In the genomic region with DNA sequence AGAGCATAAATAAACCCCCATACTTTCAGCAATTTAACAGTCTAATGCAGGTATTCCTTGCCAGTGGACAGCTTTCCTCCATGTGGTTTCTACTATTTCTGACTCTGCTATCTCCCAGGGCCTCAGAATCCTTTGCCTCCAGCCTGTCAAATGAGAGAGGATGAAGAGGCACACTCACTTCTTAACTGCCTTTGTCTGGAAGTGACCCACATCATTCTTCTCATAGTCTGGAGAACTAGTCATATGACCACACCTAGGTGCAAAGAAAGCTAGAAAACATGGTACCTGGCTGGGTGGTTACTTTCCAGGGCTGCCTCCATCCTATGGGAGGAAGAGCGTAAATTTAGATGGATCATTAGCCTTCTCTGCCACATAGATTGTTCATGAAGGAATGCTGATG, we compare ENCODE assay signal across 18 cellular contexts. TPM values are rescaled to one million over a fixed set of nuclear protein-coding genes. Genes with fewer than 3 reads are reported as not detected.
A peak's percentile ranks its signal among the peaks of the same experiment; 100 is the strongest.
DNase-seq lines count a peak whose midpoint lies in the region; ATAC-seq, FAIRE-seq and TF ChIP-seq lines count a peak whose summit lies in the region.
"Had no signal": no experiment of that assay in that cellular context is flagged by ENCODE, and none has a peak within 500 bp of the region (broad histone marks: within the 10 kb centered on the region; RNA-seq: fewer than 3 reads in every experiment).

No MANE protein-coding gene starts in this region.

- H2BK120ac ChIP-seq in IMR-90 (ENCODE audit: low read depth, low read length): no peak overlapping the region

- peaks cover 64% of the 10 kb centered on the region for H3K79me2 ChIP-seq in osteoblast (ENCODE audit: insufficient read depth, low read length)

- WGBS in IMR-90 (ENCODE audit: extremely low coverage in 2 of 2, insufficient read length in 1 of 2), 2 experiments: no CpG with 5 or more reads among the region's 1 CpG

- H3K4me2 ChIP-seq in IMR-90 (ENCODE audit: low read depth, low read length): no peak overlapping the region
- H3K4me2 ChIP-seq in osteoblast (ENCODE audit: insufficient read depth, low read length): no peak overlapping the region

- H3K36me3 ChIP-seq in IMR-90 (ENCODE audit: control insufficient read depth, insufficient read depth, low read length) (no peaks in the 10 kb centered on the region), bronchial epithelial cell (ENCODE audit: control insufficient read depth, insufficient read depth, low read length) (no peaks in the 10 kb centered on the region), osteoblast (ENCODE audit: insufficient read depth, low read length) (no peaks in the 10 kb centered on the region)
- H3K36me3 ChIP-seq: HAP-1 had no signal

- H3K27me3 ChIP-seq in IMR-90 (ENCODE audit: control insufficient read depth, insufficient read depth, low read length): no peaks in the 10 kb centered on the region
- no peaks in the 10 kb centered on the region for H3K27me3 ChIP-seq in bronchial epithelial cell (ENCODE audit: control insufficient read depth, insufficient read depth, low read length)
- H3K27me3 ChIP-seq in osteoblast (ENCODE audit: insufficient read depth, low read length): no peaks in the 10 kb centered on the region

- no peak overlapping the region for H3K27ac ChIP-seq in IMR-90 (ENCODE audit: insufficient read depth, low read length)
- H3K27ac ChIP-seq in osteoblast (ENCODE audit: low read depth, low read length): no peak overlapping the region
- H3K27ac ChIP-seq: HL-60 had no signal

- peaks cover 20% of the 10 kb centered on the region for H3K4me1 ChIP-seq in IMR-90 (ENCODE audit: control insufficient read depth, insufficient read depth, low read length)
- peaks cover 28% of the 10 kb centered on the region for H3K4me1 ChIP-seq in osteoblast (ENCODE audit: insufficient read depth, low read length)
- H3K4me1 ChIP-seq: HAP-1 had no signal

- BruUV-seq in IMR-90 (replicated peaks; lab: Mats Ljungman, UMichigan): no TSS peak

- CTCF ChIA-PET in IMR-90 (lab: Yijun Ruan, JAX): no interaction called here

- H2AK5ac ChIP-seq in IMR-90 (ENCODE audit: low read depth, low read length): peak overlapping the region; percentile 43; the same call in 1 of the 2 replicates

- DNase-seq in IMR-90 (no peak), bronchial epithelial cell (ENCODE audit: low read depth) (peak; percentile 17), osteoblast (ENCODE audit: insufficient read length, low spot score, missing footprints) (peak; percentile 57), hypothalamus (lab: John Stamatoyannopoulos, UW) (no peak)
- DNase-seq: CD8-positive, alpha-beta T cell; COR-L47; DMS153; DMS79 treated with DMSO at 0.1 percent for 48 hours; EL had no signal

- in situ Hi-C loops in IMR-90 (cut with MboI; ENCODE audit: low sequenced_read_pairs): no loop called here

- no peak overlapping the region for H3K18ac ChIP-seq in IMR-90 (ENCODE audit: low read depth, low read length)

- H3K9me1 ChIP-seq in IMR-90 (ENCODE audit: insufficient read depth, low read length): peaks cover 36% of the 10 kb centered on the region

- H3K4ac ChIP-seq in IMR-90 (ENCODE audit: low read depth, low read length): no peak overlapping the region

- peaks cover 53 to 87% of the 10 kb centered on the region in 2 experiments for H3K79me1 ChIP-seq in IMR-90 (ENCODE audit: low read depth in 1 of 2, low read length in 2 of 2)

- H3K56ac ChIP-seq in IMR-90 (ENCODE audit: extremely low read depth, insufficient read depth, low read length): no peak overlapping the region

- POLR2A ChIA-PET in IMR-90 (lab: Charles Lee; ENCODE audit: unreplicated experiment): no interaction called here

- ATAC-seq in IMR-90 (ENCODE audit: low read depth): no peak
- ATAC-seq in GM21529 (IDR thresholded peaks at IDR 0.05; ENCODE audit: unreplicated experiment): no peak
- ATAC-seq in HG03521 (IDR thresholded peaks at IDR 0.05; ENCODE audit: unreplicated experiment): no peak
- ATAC-seq: CD8-positive, alpha-beta T cell had no signal

- FAIRE-seq in bronchial epithelial cell (lab: Jason Lieb, UNC): no peak
- FAIRE-seq: D721Med, G401.6, GM12891, H1 had no signal

- dilution Hi-C loops in IMR-90 (cut with HindIII; ENCODE audit: low sequenced_read_pairs, unreplicated experiment): no loop called here

- no peak overlapping the region for H3K4me3 ChIP-seq in IMR-90 (ENCODE audit: insufficient read depth, low read depth, low read length)
- no peak overlapping the region for H3K4me3 ChIP-seq in bronchial epithelial cell (ENCODE audit: low read depth, low read length)
- no peak overlapping the region for H3K4me3 ChIP-seq in osteoblast (ENCODE audit: insufficient read depth, low read length)
- H3K4me3 ChIP-seq: HAP-1 had no signal

- no peaks in the 10 kb centered on the region for H3K9me3 ChIP-seq in IMR-90 (ENCODE audit: control insufficient read depth, insufficient read depth, low read length)
- no peaks in the 10 kb centered on the region for H3K9me3 ChIP-seq in osteoblast (ENCODE audit: low read depth, low read length)
- H3K9me3 ChIP-seq: HAP-1 had no signal

- no peak for TF ChIP-seq POLR2A in IMR-90 (IDR thresholded peaks at IDR 0.05; ENCODE audit: low read depth, low read length)

- H2AK9ac ChIP-seq in IMR-90 (replicated peaks; ENCODE audit: low read depth, low read length, poor library complexity): no peak overlapping the region

- no peak for TF ChIP-seq RAD21 in IMR-90 (IDR thresholded peaks at IDR 0.05; ENCODE audit: low read length)

- no peak overlapping the region for H3K14ac ChIP-seq in IMR-90 (replicated peaks; ENCODE audit: low read depth, low read length)

- no peak overlapping the region for H4K91ac ChIP-seq in IMR-90 (ENCODE audit: insufficient read depth, low read depth, low read length)

- no peak for TF ChIP-seq CTCF in IMR-90 (conservative IDR thresholded peaks at IDR 0.05; ENCODE audit: low read depth, low read length)
- no peak for TF ChIP-seq CTCF in bronchial epithelial cell (IDR thresholded peaks at IDR 0.05; ENCODE audit: insufficient read depth, low read length, severe bottlenecking)
- no peak for TF ChIP-seq CTCF in osteoblast (IDR thresholded peaks at IDR 0.05; ENCODE audit: extremely low read depth, low read depth, low read length)

- no peak overlapping the region for H4K5ac ChIP-seq in IMR-90 (ENCODE audit: low read depth, low read length)

- no peak overlapping the region for H3K9ac ChIP-seq in IMR-90 (ENCODE audit: low read depth, low read length)

- intact Hi-C loops in IMR-90 (cut with micrococcal nuclease): no loop called here

- H4K20me1 ChIP-seq in IMR-90 (ENCODE audit: insufficient read depth, low read length) (peaks cover 26% of the 10 kb centered on the region; the same call in 1 of the 2 replicates), osteoblast (ENCODE audit: insufficient read depth, low read length) (peaks cover 3% of the 10 kb centered on the region)

- no peak overlapping the region for H4K8ac ChIP-seq in IMR-90 (ENCODE audit: low read depth in 2 of 2, low read length in 2 of 2)

- H2BK5ac ChIP-seq in IMR-90 (ENCODE audit: low read depth, low read length, poor library complexity, severe bottlenecking): no peak overlapping the region

- H3K23ac ChIP-seq in IMR-90 (ENCODE audit: low read depth, low read length): 0 out of 2 replicates have a peak overlapping the region, but pooled peaks have one; percentile 31

- no peak overlapping the region for H2BK20ac ChIP-seq in IMR-90 (ENCODE audit: low read depth, low read length)

- no peak overlapping the region; the same call in 2 of the 3 replicates for H2BK15ac ChIP-seq in IMR-90 (ENCODE audit: low read depth, low read length)

- H2AFZ ChIP-seq in IMR-90 (replicated peaks; ENCODE audit: low read length, poor library complexity): no peak overlapping the region
- no peak overlapping the region for H2AFZ ChIP-seq in osteoblast (ENCODE audit: low read length)

TF ChIP-seq in IMR-90, 13 proteins besides CTCF, POLR2A, EP300 and RAD21:
- TF ChIP-seq, protein P1, sequence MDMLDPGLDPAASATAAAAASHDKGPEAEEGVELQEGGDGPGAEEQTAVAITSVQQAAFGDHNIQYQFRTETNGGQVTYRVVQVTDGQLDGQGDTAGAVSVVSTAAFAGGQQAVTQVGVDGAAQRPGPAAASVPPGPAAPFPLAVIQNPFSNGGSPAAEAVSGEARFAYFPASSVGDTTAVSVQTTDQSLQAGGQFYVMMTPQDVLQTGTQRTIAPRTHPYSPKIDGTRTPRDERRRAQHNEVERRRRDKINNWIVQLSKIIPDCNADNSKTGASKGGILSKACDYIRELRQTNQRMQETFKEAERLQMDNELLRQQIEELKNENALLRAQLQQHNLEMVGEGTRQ (IDR thresholded peaks at IDR 0.05; ENCODE audit: low read depth, low read length): no peak
- no peak for TF ChIP-seq RFX5 (IDR thresholded peaks at IDR 0.05; ENCODE audit: low read depth, low read length)
- TF ChIP-seq FOS (IDR thresholded peaks at IDR 0.05; ENCODE audit: low read depth, low read length): no peak
- TF ChIP-seq RCOR1 (IDR thresholded peaks at IDR 0.05; ENCODE audit: insufficient replicate concordance, low read length): no peak
- TF ChIP-seq MAFK (IDR thresholded peaks at IDR 0.05; ENCODE audit: low read depth, low read length): no peak
- TF ChIP-seq BHLHE40 (IDR thresholded peaks at IDR 0.05; ENCODE audit: low read depth, low read length): no peak
- TF ChIP-seq MXI1 (IDR thresholded peaks at IDR 0.05; ENCODE audit: borderline replicate concordance, low read depth, low read length): no peak
- TF ChIP-seq CEBPB (IDR thresholded peaks at IDR 0.05; ENCODE audit: low read depth, low read length): no peak
- TF ChIP-seq CHD1 (IDR thresholded peaks at IDR 0.05; ENCODE audit: low read depth, low read length): no peak
- no peak for TF ChIP-seq NFE2L2 (IDR thresholded peaks at IDR 0.05; ENCODE audit: low read depth, low read length)
- TF ChIP-seq SMC3 (IDR thresholded peaks at IDR 0.05; ENCODE audit: low read depth, low read length): no peak
- TF ChIP-seq MAZ (IDR thresholded peaks at IDR 0.05; ENCODE audit: borderline replicate concordance, low read depth, low read length): no peak
- TF ChIP-seq, protein P2, sequence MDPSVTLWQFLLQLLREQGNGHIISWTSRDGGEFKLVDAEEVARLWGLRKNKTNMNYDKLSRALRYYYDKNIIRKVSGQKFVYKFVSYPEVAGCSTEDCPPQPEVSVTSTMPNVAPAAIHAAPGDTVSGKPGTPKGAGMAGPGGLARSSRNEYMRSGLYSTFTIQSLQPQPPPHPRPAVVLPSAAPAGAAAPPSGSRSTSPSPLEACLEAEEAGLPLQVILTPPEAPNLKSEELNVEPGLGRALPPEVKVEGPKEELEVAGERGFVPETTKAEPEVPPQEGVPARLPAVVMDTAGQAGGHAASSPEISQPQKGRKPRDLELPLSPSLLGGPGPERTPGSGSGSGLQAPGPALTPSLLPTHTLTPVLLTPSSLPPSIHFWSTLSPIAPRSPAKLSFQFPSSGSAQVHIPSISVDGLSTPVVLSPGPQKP (IDR thresholded peaks at IDR 0.05; ENCODE audit: borderline replicate concordance, low read depth, low read length): no peak

RNA-seq across cellular contexts. Expression of gene PALM2AKAP2, which starts 22.5 kb away (rescaled TPM):
- total RNA-seq in IMR-90 (2012; rRNA removed) (14.2 and 20.6 TPM in 2 replicates), bronchial epithelial cell (1.3 and 5.0 TPM in 2 replicates), osteoblast (19.4 and 25.3 TPM in 2 replicates)
- 3.2 and 3.3 TPM in 2 replicates for polyA plus RNA-seq in IMR-90 (2012; rRNA removed)
- polyA plus RNA-seq in IMR-90 (2012; cell fraction: cytosol; rRNA removed): 0.88 and 1.4 TPM in 2 replicates
- polyA plus RNA-seq in IMR-90 (2012; cell fraction: nucleus; rRNA removed; ENCODE audit: low replicate concordance): 0.29 and 2.1 TPM in 2 replicates
- total RNA-seq: CD8-positive, alpha-beta T cell had no signal
- polyA plus RNA-seq: CD14-positive monocyte had no signal

Comparison
In these comparisons a context has a peak if more than half of its experiments do, and no peak if none do; other contexts are left out.
1. DNase-seq: peak in bronchial epithelial cell (single experiment) and osteoblast (single experiment); none in IMR-90 (single experiment) and hypothalamus (0 of 51).